Comparison of ENCODE assay signal across 13 cellular contexts in the genomic region with DNA sequence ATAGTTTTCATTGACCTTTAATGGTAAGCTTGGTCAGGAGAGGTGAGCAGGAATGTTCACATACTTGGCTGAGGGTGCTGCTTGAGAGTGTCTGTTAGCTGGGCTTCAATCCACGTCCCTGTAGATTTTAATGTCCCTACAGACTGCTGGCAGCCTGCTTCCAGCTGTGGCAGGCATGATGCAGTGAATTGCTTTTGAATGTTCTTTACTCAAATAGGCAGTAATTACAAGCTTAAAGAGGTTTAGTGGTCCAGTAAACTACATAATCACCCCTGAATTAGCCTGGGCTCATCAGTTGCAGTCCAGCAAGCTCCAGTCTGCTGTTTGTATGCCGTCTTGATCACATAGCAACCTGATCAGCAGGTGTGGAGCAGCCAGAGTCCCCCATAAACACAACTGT.
DNase-seq lines count a peak whose midpoint lies in the region; ATAC-seq and TF ChIP-seq lines count a peak whose summit lies in the region.
"Had no signal": no experiment of that assay in that cellular context is flagged by ENCODE, and none has a peak within 500 bp of the region (broad histone marks: within the 10 kb centered on the region; RNA-seq: fewer than 3 reads in every experiment).

No MANE protein-coding gene starts in this region.

- H3K27me3 ChIP-seq in WERI-Rb-1 (ENCODE audit: insufficient read depth, low read depth, severe bottlenecking): no peaks in the 10 kb centered on the region
- H3K27me3 ChIP-seq: foreskin keratinocyte had no signal

- H3K36me3 ChIP-seq in WERI-Rb-1: no peaks in the 10 kb centered on the region

- H3K27ac Mint-ChIP-seq in endothelial cell (ENCODE audit: unreplicated experiment): no peak overlapping the region
- H3K27ac Mint-ChIP-seq: activated naive CD8-positive, alpha-beta T cell treated with anti-CD3 and anti-CD28 coated beads, Interleukin-2, amount 10 ng/mL, durations not matched to agents 7 days and 5 days had no signal

- H3K27ac ChIP-seq in WERI-Rb-1: no peak overlapping the region
- H3K27ac ChIP-seq: foreskin keratinocyte had no signal

- no peak for TF ChIP-seq CTCF in WERI-Rb-1 (IDR thresholded peaks at IDR 0.05; ENCODE audit: low read depth, low read length)
- no peak for TF ChIP-seq CTCF in endothelial cell (IDR thresholded peaks at IDR 0.05; ENCODE audit: unreplicated experiment)

- H3K4me3 ChIP-seq in WERI-Rb-1 (ENCODE audit: low read depth, low read length): no peak overlapping the region

- no peaks in the 10 kb centered on the region for H3K27me3 Mint-ChIP-seq in endothelial cell (ENCODE audit: unreplicated experiment)
- H3K27me3 Mint-ChIP-seq: activated naive CD8-positive, alpha-beta T cell treated with anti-CD3 and anti-CD28 coated beads, Interleukin-2, amount 10 ng/mL, durations not matched to agents 7 days and 5 days had no signal

- DNase-seq in COLO668 (lab: John Stamatoyannopoulos, UW; ENCODE audit: unreplicated experiment) (peak; percentile 54), NCI-H1092 (lab: John Stamatoyannopoulos, UW) (peak; percentile 69), WERI-Rb-1 (peak; percentile 59), left kidney (ENCODE audit: low read depth, low spot score) (peak; percentile 55), GF-D8 (lab: John Stamatoyannopoulos, UW) (no peak), endothelial cell (ENCODE audit: low spot score) (no peak), cerebellum (ENCODE audit: low spot score) (no peak)
- DNase-seq: activated naive CD8-positive, alpha-beta T cell treated with anti-CD3 and anti-CD28 coated beads, Interleukin-2, amount 10 ng/mL, durations not matched to agents 7 days and 5 days; foreskin keratinocyte; NCI-H2171 treated with DMSO at 0.1 percent for 48 hours; nucleus accumbens had no signal

- H3K9me3 Mint-ChIP-seq in endothelial cell (ENCODE audit: unreplicated experiment): no peaks in the 10 kb centered on the region
- H3K9me3 Mint-ChIP-seq: activated naive CD8-positive, alpha-beta T cell treated with anti-CD3 and anti-CD28 coated beads, Interleukin-2, amount 10 ng/mL, durations not matched to agents 7 days and 5 days had no signal

- no peak for ATAC-seq in HG03159 (IDR thresholded peaks at IDR 0.05; ENCODE audit: unreplicated experiment)
- ATAC-seq: foreskin keratinocyte, HCT116 had no signal

- H3K4me3 Mint-ChIP-seq in endothelial cell (ENCODE audit: unreplicated experiment): no peak overlapping the region
- H3K4me3 Mint-ChIP-seq: activated naive CD8-positive, alpha-beta T cell treated with anti-CD3 and anti-CD28 coated beads, Interleukin-2, amount 10 ng/mL, durations not matched to agents 7 days and 5 days had no signal

- H3K36me3 Mint-ChIP-seq in endothelial cell (ENCODE audit: low read depth, unreplicated experiment): no peaks in the 10 kb centered on the region
- H3K36me3 Mint-ChIP-seq: activated naive CD8-positive, alpha-beta T cell treated with anti-CD3 and anti-CD28 coated beads, Interleukin-2, amount 10 ng/mL, durations not matched to agents 7 days and 5 days had no signal

- H3K4me1 Mint-ChIP-seq in endothelial cell (ENCODE audit: unreplicated experiment): no peaks in the 10 kb centered on the region
- H3K4me1 Mint-ChIP-seq: activated naive CD8-positive, alpha-beta T cell treated with anti-CD3 and anti-CD28 coated beads, Interleukin-2, amount 10 ng/mL, durations not matched to agents 7 days and 5 days had no signal

- no peaks in the 10 kb centered on the region for H3K9me3 ChIP-seq in WERI-Rb-1 (ENCODE audit: severe bottlenecking)

Comparison
In these comparisons a context has a peak if more than half of its experiments do, and no peak if none do; other contexts are left out.
1. DNase-seq: peak in COLO668 (single experiment), NCI-H1092 (single experiment), WERI-Rb-1 (single experiment) and left kidney (single experiment); none in GF-D8 (single experiment), endothelial cell (single experiment) and cerebellum (single experiment).